Comparison of ENCODE assay signal across 25 cellular contexts in genomic region chr1:114388432-114389003, GRCh38.
"Had no signal": no experiment of that assay in that cellular context is flagged by ENCODE, and none has a peak within 500 bp of the region (broad histone marks: within the 10 kb centered on the region; RNA-seq: fewer than 3 reads in every experiment).

No MANE protein-coding gene starts in this region.

- H3K4me1 ChIP-seq: psoas muscle, spleen, testis, tibial artery had no signal

- H3K27ac ChIP-seq: dorsolateral prefrontal cortex, gastrocnemius medialis, ovary, psoas muscle, skin epidermis, spleen, testis, tibial artery had no signal

- H3K4me3 ChIP-seq: dorsolateral prefrontal cortex, gastrocnemius medialis, lung, ovary, psoas muscle, skin epidermis, spleen, testis, tibial artery had no signal

- H3K27me3 Mint-ChIP-seq: memory B cell; stimulated activated memory B cell treated with anti-CD40 and anti-IgM and Interleukin-4, amounts not matched to agents 10 μg/mL and 1 μg/mL and 100 μg/mL, for 72 hours; type B pancreatic cell had no signal

- H3K27me3 ChIP-seq: dorsolateral prefrontal cortex, gastrocnemius medialis, ovary, spleen, testis, tibial artery had no signal

- H3K4me3 Mint-ChIP-seq: memory B cell; natural killer cell; stimulated activated memory B cell treated with anti-CD40 and anti-IgM and Interleukin-4, amounts not matched to agents 10 μg/mL and 1 μg/mL and 100 μg/mL, for 72 hours; type B pancreatic cell had no signal

- H3K27ac Mint-ChIP-seq: memory B cell; stimulated activated memory B cell treated with anti-CD40 and anti-IgM and Interleukin-4, amounts not matched to agents 10 μg/mL and 1 μg/mL and 100 μg/mL, for 72 hours; type B pancreatic cell had no signal

- H3K9me3 ChIP-seq: gastrocnemius medialis, ovary, testis had no signal

- H3K4me1 Mint-ChIP-seq: memory B cell; stimulated activated memory B cell treated with anti-CD40 and anti-IgM and Interleukin-4, amounts not matched to agents 10 μg/mL and 1 μg/mL and 100 μg/mL, for 72 hours had no signal

- DNase-seq: dorsolateral prefrontal cortex; effector CD4-positive, alpha-beta T cell; foreskin fibroblast; gastrocnemius medialis; head of caudate nucleus; natural killer cell; occipital lobe; ovary; posterior cingulate gyrus; psoas muscle; right cardiac atrium; spleen; stimulated activated CD4-positive, alpha-beta T cell treated with anti-CD3 and anti-CD28 coated beads, Interleukin-4, amount 100 ng/mL, for 4 hours; stimulated activated naive CD8-positive, alpha-beta T cell treated with anti-CD3 and anti-CD28 coated beads, Interleukin-15, Interleukin-2, amounts not matched to agents 100 U/mL and 50 U/mL, for 24 hours; substantia nigra; testis; tibial artery had no signal

- H3K36me3 ChIP-seq: gastrocnemius medialis, ovary had no signal

- ATAC-seq: esophagus mucosa; gastrocnemius medialis; left lobe of liver; natural killer cell; psoas muscle; right cardiac atrium; stimulated activated memory B cell treated with anti-CD40 and anti-IgM and Interleukin-4, amounts not matched to agents 10 μg/mL and 1 μg/mL and 100 μg/mL, for 72 hours; stimulated activated naive CD8-positive, alpha-beta T cell treated with anti-CD3 and anti-CD28 coated beads, Interleukin-15, Interleukin-2, amounts not matched to agents 100 U/mL and 50 U/mL, for 24 hours had no signal

- FAIRE-seq: keratinocyte had no signal
